Comparison of ENCODE assay signal across 8 cellular contexts in the genomic region with DNA sequence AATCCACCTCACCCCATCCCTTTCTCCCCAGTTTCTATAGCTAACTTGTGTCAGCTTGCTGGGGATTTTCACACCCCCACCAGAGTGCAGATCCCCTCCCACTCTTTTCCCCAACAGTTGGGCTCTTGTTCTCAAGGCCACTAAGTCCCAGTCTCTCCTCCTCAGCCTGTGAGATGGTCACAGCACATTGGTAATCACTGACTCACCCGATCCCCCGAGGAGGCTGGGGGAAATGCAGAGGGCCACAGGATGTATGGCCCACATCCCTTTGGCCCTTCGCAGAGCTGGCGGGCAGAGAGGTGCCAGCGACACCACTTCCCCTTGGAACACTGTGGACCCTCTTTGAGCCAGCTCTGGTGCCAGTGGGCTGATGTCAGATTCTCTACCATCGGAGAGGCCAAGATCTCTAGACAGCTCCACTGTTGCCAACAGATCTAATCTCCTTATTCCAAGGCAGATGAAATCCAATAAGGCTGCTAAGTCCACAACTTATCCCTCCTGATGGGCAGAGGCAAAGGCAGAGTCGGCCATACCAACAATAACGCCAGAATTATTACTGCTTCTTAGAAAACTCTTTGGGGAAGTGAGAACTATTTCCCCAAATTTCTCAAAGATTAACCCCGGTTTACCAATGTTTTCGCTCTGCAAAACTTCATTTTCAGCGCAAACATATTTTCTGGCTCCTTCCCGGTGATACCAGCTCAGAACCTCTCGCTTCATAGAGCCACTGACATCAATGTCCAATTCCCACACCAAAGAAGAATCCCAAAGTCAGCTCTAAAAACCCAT. TPM values are rescaled to one million over a fixed set of nuclear protein-coding genes. Genes with fewer than 3 reads are reported as not detected.
DNase-seq lines count a peak whose midpoint lies in the region; ATAC-seq and TF ChIP-seq lines count a peak whose summit lies in the region.

No MANE protein-coding gene starts in this region.

- H3K36me3 ChIP-seq in CD8-positive, alpha-beta T cell (ENCODE audit: insufficient read depth, low read length): no peaks in the 10 kb centered on the region
- H3K36me3 ChIP-seq in ovary: no peaks in the 10 kb centered on the region

- H3K4me3 Mint-ChIP-seq in CD8-positive, alpha-beta T cell: peak overlapping the region; percentile 92
- peak overlapping the region; percentile 89 for H3K4me3 Mint-ChIP-seq in activated T-cell treated with anti-CD3 and anti-CD28 coated beads, Interleukin-2, amount 50 U/mL, for 24 hours

- DNase-seq in CD8-positive, alpha-beta T cell: peak in 4 of 7 experiments; percentile 5 to 50 (median 20)
- peak in 1 of 2 experiments; percentile 4 for DNase-seq in HL-60 (ENCODE audit: low read depth in 1 of 2, low spot score in 1 of 2)
- DNase-seq in activated T-cell treated with anti-CD3 and anti-CD28 coated beads, Interleukin-2, amount 50 U/mL, for 24 hours: peak; percentile 42
- DNase-seq in head of caudate nucleus: peak in 38 of 42 donors; percentile 5 to 71 (median 39)
- peak; percentile 18 to 53 (median 47) for DNase-seq in ovary
- no peak for DNase-seq in DMS53 (lab: John Stamatoyannopoulos, UW)

- H3K27me3 Mint-ChIP-seq in CD8-positive, alpha-beta T cell (ENCODE audit: low read depth): no peaks in the 10 kb centered on the region
- H3K27me3 Mint-ChIP-seq in activated T-cell treated with anti-CD3 and anti-CD28 coated beads, Interleukin-2, amount 50 U/mL, for 24 hours: no peaks in the 10 kb centered on the region

- H3K9me3 ChIP-seq in CD8-positive, alpha-beta T cell (ENCODE audit: low read length): no peaks in the 10 kb centered on the region
- no peaks in the 10 kb centered on the region for H3K9me3 ChIP-seq in ovary

- H3K4me1 ChIP-seq in CD8-positive, alpha-beta T cell (ENCODE audit: insufficient read depth, low read length): peaks cover 32% of the 10 kb centered on the region
- peaks cover 14% of the 10 kb centered on the region for H3K4me1 ChIP-seq in ovary (ENCODE audit: insufficient read depth)

- peaks cover 53% of the 10 kb centered on the region for H3K4me1 Mint-ChIP-seq in CD8-positive, alpha-beta T cell (ENCODE audit: low read depth)
- peaks cover 54% of the 10 kb centered on the region for H3K4me1 Mint-ChIP-seq in activated T-cell treated with anti-CD3 and anti-CD28 coated beads, Interleukin-2, amount 50 U/mL, for 24 hours (ENCODE audit: low read depth)

- no peak for TF ChIP-seq CTCF in CD8-positive, alpha-beta T cell (IDR thresholded peaks at IDR 0.05)
- no peak for TF ChIP-seq CTCF in HL-60 (IDR thresholded peaks at IDR 0.05; ENCODE audit: insufficient read depth, low read length)
- TF ChIP-seq CTCF in ovary (IDR thresholded peaks at IDR 0.05): no peak

- no peak for TF ChIP-seq POLR2A in ovary (IDR thresholded peaks at IDR 0.05)

- H3K36me3 Mint-ChIP-seq in CD8-positive, alpha-beta T cell: no peaks in the 10 kb centered on the region
- peaks cover 6% of the 10 kb centered on the region for H3K36me3 Mint-ChIP-seq in activated T-cell treated with anti-CD3 and anti-CD28 coated beads, Interleukin-2, amount 50 U/mL, for 24 hours (ENCODE audit: low read depth)

- no peaks in the 10 kb centered on the region for H3K9me3 Mint-ChIP-seq in CD8-positive, alpha-beta T cell
- no peaks in the 10 kb centered on the region for H3K9me3 Mint-ChIP-seq in activated T-cell treated with anti-CD3 and anti-CD28 coated beads, Interleukin-2, amount 50 U/mL, for 24 hours

- no peaks in the 10 kb centered on the region for H3K27me3 ChIP-seq in CD8-positive, alpha-beta T cell (ENCODE audit: insufficient read depth, low read length)
- H3K27me3 ChIP-seq in HL-60 (ENCODE audit: insufficient read depth, poor library complexity, severe bottlenecking) (no peaks in the 10 kb centered on the region), ovary (no peaks in the 10 kb centered on the region)

- WGBS in ovary, 3 donors: 26 to 38% (median 34%) methylated on average over 13 of the region's 13 CpGs

- intact Hi-C loops in CD8-positive, alpha-beta T cell (cut with DNase I, micrococcal nuclease): loop anchor here (2.0 to 5.0 kb wide), 4 partner anchors 35 to 348 kb away; a partner anchor contains a TSS
- intact Hi-C loops in head of caudate nucleus (cut with DNase I) (loop anchor here (2.0 kb wide), 2 partner anchors 31 to 61 kb away; no protein-coding TSS in a partner anchor), ovary (cut with DNase I) (loop anchor here (2.0 to 5.0 kb wide), 2 partner anchors 33 to 61 kb away; no protein-coding TSS in a partner anchor)

- POLR2A ChIA-PET in CD8-positive, alpha-beta T cell (lab: Charles Lee): interaction anchor here (1.0 to 3.6 kb wide), 6 partner anchors 33 to 136 kb away, joined by 3 to 25 read pairs (median 3); a partner anchor contains a TSS

- no peak for ATAC-seq in CD8-positive, alpha-beta T cell
- ATAC-seq in GM19397 (IDR thresholded peaks at IDR 0.05; ENCODE audit: unreplicated experiment) (no peak), GM18502 (IDR thresholded peaks at IDR 0.05; ENCODE audit: poor library complexity, unreplicated experiment) (no peak)

- CTCF ChIA-PET in CD8-positive, alpha-beta T cell (lab: Charles Lee): interaction anchor here (0.7 to 13.5 kb wide), 12 partner anchors 9 to 72 kb away, joined by 3 to 493 read pairs (median 4); no protein-coding TSS in a partner anchor

- peak overlapping the region; percentile 90 for H3K27ac Mint-ChIP-seq in CD8-positive, alpha-beta T cell
- peak overlapping the region; percentile 85 for H3K27ac Mint-ChIP-seq in activated T-cell treated with anti-CD3 and anti-CD28 coated beads, Interleukin-2, amount 50 U/mL, for 24 hours

- no peak overlapping the region for H3K27ac ChIP-seq in CD8-positive, alpha-beta T cell (ENCODE audit: low read depth, low read length)
- H3K27ac ChIP-seq in HL-60 (replicated peaks) (no peak overlapping the region), ovary (peak overlapping the region; percentile 82 to 97)

- H3K4me3 ChIP-seq in CD8-positive, alpha-beta T cell (ENCODE audit: low read depth, low read length): peak overlapping the region; percentile 70
- H3K4me3 ChIP-seq in HL-60 (replicated peaks; ENCODE audit: insufficient read depth, low read length) (peak overlapping the region; percentile 81), ovary (peak overlapping the region; percentile 97)

- TF ChIP-seq EP300 in ovary (IDR thresholded peaks at IDR 0.05): no peak

RNA-seq across cellular contexts. Expression of a gene that starts 1.5 kb away (rescaled TPM):
- total RNA-seq in CD8-positive, alpha-beta T cell: 10 to 100 TPM; 27.9 to 31.9 TPM
- 10 to 100 TPM; 15.7 to 58.1 (median 40.0) TPM for total RNA-seq in ovary
- 10 to 100 TPM; 21.4 to 26.3 TPM for polyA plus RNA-seq in ovary

RNA-seq across cellular contexts. Expression of a gene that starts 35.7 kb away (rescaled TPM):
- 100 to 1,000 TPM; 289 to 309 TPM for total RNA-seq in CD8-positive, alpha-beta T cell
- 100 to 1,000 TPM; 203 to 430 (median 335) TPM for total RNA-seq in ovary
- polyA plus RNA-seq in ovary: 100 to 1,000 TPM; 254 to 677 TPM

Comparison
In these comparisons a context has a peak if more than half of its experiments do, and no peak if none do; other contexts are left out.
1. H3K27ac ChIP-seq: peak in ovary (2 of 2); none in CD8-positive, alpha-beta T cell (single experiment) and HL-60 (single experiment).
2. Peak in every context shown above with its lines, with median percentiles within 50 percentile points of each other: H3K4me3 ChIP-seq.